ENCODE assay signal across 8 cellular contexts in the genomic region with DNA sequence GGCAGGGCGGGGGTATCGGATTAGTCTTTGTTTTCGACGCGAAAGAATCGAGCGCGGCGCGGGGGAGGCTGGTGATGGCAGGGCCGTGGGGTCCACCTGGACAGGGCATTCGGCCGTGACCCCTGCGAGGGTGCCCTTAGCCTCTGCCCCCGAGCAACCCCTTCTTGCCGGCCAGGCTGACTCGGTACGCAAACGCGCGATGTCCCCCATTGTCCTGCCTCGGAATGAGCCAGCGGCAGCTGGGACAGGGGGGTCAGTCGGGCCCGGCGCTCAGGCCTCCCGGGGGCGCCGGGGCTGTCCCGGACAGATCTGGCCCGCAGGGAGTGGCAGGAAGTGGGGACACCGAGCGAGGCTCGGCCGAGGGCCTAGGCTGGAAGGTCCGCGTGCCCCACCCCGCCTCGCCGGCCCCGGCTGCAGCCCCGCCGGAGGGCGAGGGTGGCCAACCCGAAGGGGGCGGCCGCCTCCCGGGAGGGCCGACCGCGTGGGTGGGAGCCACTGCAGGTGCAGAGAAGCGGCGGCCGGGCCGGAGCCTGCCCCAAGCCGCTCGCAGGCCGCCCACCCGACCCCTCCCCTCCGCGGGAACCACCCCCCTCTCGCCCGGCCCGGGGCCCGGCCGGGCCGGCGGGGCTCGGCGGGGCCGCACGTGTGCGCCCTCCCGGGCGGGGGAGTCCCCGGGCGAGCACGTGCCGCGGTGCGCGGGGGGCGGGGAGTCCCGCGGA. TPM values are rescaled to one million over a fixed set of nuclear protein-coding genes. Genes with fewer than 3 reads are reported as not detected.
A peak's percentile ranks its signal among the peaks of the same experiment; 100 is the strongest.
DNase-seq lines count a peak whose midpoint lies in the region; ATAC-seq and TF ChIP-seq lines count a peak whose summit lies in the region.

A gene (plus strand): TSS at position 708 of the 719 bp plus-strand sequence. CDS start 1,494 bp downstream, outside the sequence.

- H3K27me3 ChIP-seq in cardiac muscle cell: peaks cover 20% of the 10 kb centered on the region

- peak within 1 kb of the TSS; percentile 99 for H3K27ac Mint-ChIP-seq in progenitor cell of endocrine pancreas

- H3K27ac ChIP-seq in cardiac muscle cell: peak within 1 kb of the TSS; percentile 74

- H3K9me3 Mint-ChIP-seq in progenitor cell of endocrine pancreas (ENCODE audit: low read depth): no peaks in the 10 kb centered on the region

- H3K27me3 Mint-ChIP-seq in progenitor cell of endocrine pancreas: peaks cover 16% of the 10 kb centered on the region

- DNase-seq in GM03348 (ENCODE audit: low spot score): peak; percentile 56
- peak; percentile 69 for DNase-seq in NAMALWA (ENCODE audit: low spot score)
- DNase-seq in activated gamma-delta T cell (lab: John Stamatoyannopoulos, UW): peak; percentile 41
- peak in 1 of 2 donors; percentile 76 for DNase-seq in cardiac muscle cell (ENCODE audit: low read depth in 1 of 2, low spot score in 1 of 2)
- peak; percentile 49 for DNase-seq in progenitor cell of endocrine pancreas (ENCODE audit: low spot score, unreplicated experiment)
- DNase-seq in NCI-H1694 (lab: John Stamatoyannopoulos, UW): no peak
- DNase-seq in DMS114 treated with DMSO at 0.1 percent for 48 hours (lab: John Stamatoyannopoulos, UW; ENCODE audit: unreplicated experiment): no peak

- H3K4me1 ChIP-seq in cardiac muscle cell (ENCODE audit: low read depth): peaks cover 59% of the 10 kb centered on the region

- H3K4me3 Mint-ChIP-seq in progenitor cell of endocrine pancreas (ENCODE audit: low read depth): peak within 1 kb of the TSS; percentile 81

- no peaks in the 10 kb centered on the region for H3K9me3 ChIP-seq in cardiac muscle cell (ENCODE audit: low read depth)

- H3K36me3 Mint-ChIP-seq in progenitor cell of endocrine pancreas (ENCODE audit: insufficient read depth): peaks cover 8% of the 10 kb centered on the region

- peaks cover 65% of the 10 kb centered on the region for H3K4me1 Mint-ChIP-seq in progenitor cell of endocrine pancreas (ENCODE audit: low read depth)

- H3K4me3 ChIP-seq in cardiac muscle cell: peak within 1 kb of the TSS; percentile 42

- peak; percentile 43 for ATAC-seq in GM21528 (IDR thresholded peaks at IDR 0.05; ENCODE audit: low FRiP score, unreplicated experiment)

- H3K36me3 ChIP-seq in cardiac muscle cell: no peaks in the 10 kb centered on the region

- TF ChIP-seq CTCF in cardiac muscle cell (IDR thresholded peaks at IDR 0.05; ENCODE audit: low read depth, low read length) (no peak), progenitor cell of endocrine pancreas (IDR thresholded peaks at IDR 0.05; ENCODE audit: unreplicated experiment) (no peak)

RNA-seq across cellular contexts. Expression of the gene that starts here (rescaled TPM):
- total RNA-seq in cardiac muscle cell (9.1 and 10.2 TPM in 2 replicates), progenitor cell of endocrine pancreas (38.2 and 40.7 TPM in 2 replicates)
- 1.6 and 2.9 TPM in 2 replicates for polyA plus RNA-seq in cardiac muscle cell

Comparison
In these comparisons a context has a peak if more than half of its experiments do, and no peak if none do; other contexts are left out.
1. DNase-seq: peak in GM03348 (single experiment), NAMALWA (single experiment), activated gamma-delta T cell (single experiment) and progenitor cell of endocrine pancreas (single experiment); none in NCI-H1694 (single experiment) and DMS114 treated with DMSO at 0.1 percent for 48 hours (single experiment).